In the genomic region with DNA sequence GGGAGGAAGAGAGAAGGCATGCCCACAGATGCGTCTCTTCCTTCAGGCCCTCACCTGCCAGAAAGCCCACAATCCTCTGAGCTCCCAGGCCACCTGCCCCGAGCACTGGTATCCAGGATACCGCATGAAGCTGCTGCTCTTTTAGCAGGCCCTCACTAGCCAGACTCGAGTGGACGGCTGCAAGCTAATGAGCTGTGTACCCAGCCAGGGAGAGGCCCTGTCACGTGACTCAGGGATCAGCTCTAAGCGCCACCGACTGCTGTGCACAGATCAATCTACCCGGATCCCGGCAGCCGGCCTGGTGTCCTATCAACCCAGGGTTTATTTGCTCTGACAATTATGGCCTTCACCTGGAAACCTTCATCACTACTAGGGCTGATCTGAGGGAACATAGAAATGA, we compare ENCODE assay signal across 15 cellular contexts. TPM values are rescaled to one million over a fixed set of nuclear protein-coding genes. Genes with fewer than 3 reads are reported as not detected.
DNase-seq lines count a peak whose midpoint lies in the region; TF ChIP-seq lines count a peak whose summit lies in the region.
"Had no signal": no experiment of that assay in that cellular context is flagged by ENCODE, and none has a peak within 500 bp of the region (broad histone marks: within the 10 kb centered on the region; RNA-seq: fewer than 3 reads in every experiment).

No MANE protein-coding gene starts in this region.

- H3K4me1 Mint-ChIP-seq in osteocyte (ENCODE audit: unreplicated experiment) = peaks cover 5% of the 10 kb centered on the region
- H3K4me1 Mint-ChIP-seq: B cell had no signal

- no peak overlapping the region for H3K4ac ChIP-seq in neuronal stem cell (ENCODE audit: low read length)

- H3K27ac Mint-ChIP-seq in osteocyte (ENCODE audit: unreplicated experiment) = peak overlapping the region; percentile 9
- H3K27ac Mint-ChIP-seq: activated naive CD8-positive, alpha-beta T cell; B cell; effector memory CD8-positive, alpha-beta T cell; IgD-negative memory B cell had no signal

- H2AFZ ChIP-seq in neuronal stem cell (ENCODE audit: low read length) = no peak overlapping the region

- no peak overlapping the region for H3K4me2 ChIP-seq in neuronal stem cell (ENCODE audit: insufficient read depth, low read length, poor library complexity, severe bottlenecking)

- H3K23ac ChIP-seq in neuronal stem cell (ENCODE audit: low read depth, low read length, poor library complexity) = no peak overlapping the region

- peaks cover 4% of the 10 kb centered on the region for H3K9me3 Mint-ChIP-seq in osteocyte (ENCODE audit: unreplicated experiment)
- H3K9me3 Mint-ChIP-seq: effector memory CD8-positive, alpha-beta T cell; IgD-negative memory B cell had no signal

- H3K18ac ChIP-seq in neuronal stem cell (ENCODE audit: low read length) = no peak overlapping the region

- H3K9me3 ChIP-seq in colonic mucosa (no peaks in the 10 kb centered on the region), neuronal stem cell (replicated peaks in 1 of 2; ENCODE audit: control insufficient read depth in 2 of 2, insufficient read depth in 1 of 2, low read depth in 1 of 2, low read length in 2 of 2) (peaks cover 0 to 8% of the 10 kb centered on the region in 2 donors)
- H3K9me3 ChIP-seq: spleen had no signal

- WGBS in neuronal stem cell (ENCODE audit: extremely low coverage in 2 of 2, insufficient read length in 2 of 2, insufficient replicate concordance in 1 of 2), 2 donors = no CpG with 5 or more reads among the region's 11 CpGs

- H3K4me1 ChIP-seq in colonic mucosa (no peaks in the 10 kb centered on the region), neuronal stem cell (ENCODE audit: control insufficient read depth in 2 of 2, insufficient read depth in 1 of 2, low read depth in 1 of 2, low read length in 2 of 2) (no peaks in the 10 kb centered on the region)
- H3K4me1 ChIP-seq: spleen had no signal

- H4K91ac ChIP-seq in neuronal stem cell (ENCODE audit: low read depth, low read length, poor library complexity) = no peak overlapping the region

- H3K27me3 ChIP-seq in colonic mucosa (no peaks in the 10 kb centered on the region), neuronal stem cell (ENCODE audit: control insufficient read depth in 3 of 3, insufficient read depth in 3 of 3, low read depth in 1 of 3, low read length in 3 of 3) (peaks cover 0 to 6% (median 0%) of the 10 kb centered on the region in 3 experiments)
- H3K27me3 ChIP-seq: spleen had no signal

- H4K8ac ChIP-seq in neuronal stem cell (ENCODE audit: low read depth, low read length) = no peak overlapping the region

- H3K4me3 Mint-ChIP-seq in osteocyte (ENCODE audit: unreplicated experiment) = no peak overlapping the region
- H3K4me3 Mint-ChIP-seq: activated naive CD8-positive, alpha-beta T cell; B cell; effector memory CD8-positive, alpha-beta T cell; IgD-negative memory B cell had no signal

- TF ChIP-seq CTCF in colonic mucosa (IDR thresholded peaks at IDR 0.05) = no peak
- TF ChIP-seq CTCF in osteocyte (IDR thresholded peaks at IDR 0.05) = no peak

- no peak overlapping the region for H3K14ac ChIP-seq in neuronal stem cell (ENCODE audit: low read length)

- H3K9ac ChIP-seq in colonic mucosa (ENCODE audit: low read depth in 2 of 2, low read length in 2 of 2) = no peak overlapping the region
- no peak overlapping the region for H3K9ac ChIP-seq in neuronal stem cell (ENCODE audit: low read depth, low read length, poor library complexity)

- no peak overlapping the region for H2BK15ac ChIP-seq in neuronal stem cell (ENCODE audit: low read length)

- no peak overlapping the region for H3K27ac ChIP-seq in colonic mucosa
- H3K27ac ChIP-seq in neuronal stem cell (replicated peaks; ENCODE audit: low read length) = no peak overlapping the region
- H3K27ac ChIP-seq: spleen had no signal

- H3K4me3 ChIP-seq in colonic mucosa = no peak overlapping the region
- no peak overlapping the region for H3K4me3 ChIP-seq in neuronal stem cell (ENCODE audit: low read length in 2 of 2)
- H3K4me3 ChIP-seq: spleen had no signal

- intact Hi-C loops in colonic mucosa (cut with DNase I) = no loop called here

- H2BK120ac ChIP-seq in neuronal stem cell (ENCODE audit: low read depth, low read length) = no peak overlapping the region

- peak; percentile 94 for DNase-seq in NCI-H1092 (lab: John Stamatoyannopoulos, UW)
- peak; percentile 88 for DNase-seq in NCI-H2107 treated with DMSO at 0.1 percent for 48 hours (lab: John Stamatoyannopoulos, UW; ENCODE audit: unreplicated experiment)
- DNase-seq in colonic mucosa = peak; percentile 62
- no peak for DNase-seq in osteocyte (ENCODE audit: extremely low spot score, unreplicated experiment)
- no peak for DNase-seq in activated naive CD4-positive, alpha-beta T cell treated with anti-CD3 and anti-CD28 coated beads, Interleukin-2, amount 50 U/mL, for 16 hours
- DNase-seq in activated CD4-positive, alpha-beta T cell treated with anti-CD3 and anti-CD28 coated beads for 4 hours = no peak
- no peak for DNase-seq in neuronal stem cell (ENCODE audit: low spot score)
- no peak for DNase-seq in NCI-H2227 (lab: John Stamatoyannopoulos, UW; ENCODE audit: unreplicated experiment)
- DNase-seq: effector memory CD8-positive, alpha-beta T cell; H7; mesendoderm; spleen had no signal

- no peak overlapping the region for H2AK5ac ChIP-seq in neuronal stem cell (ENCODE audit: low read depth, low read length)

- H3K36me3 ChIP-seq in colonic mucosa = no peaks in the 10 kb centered on the region
- peaks cover 10 to 98% of the 10 kb centered on the region in 2 donors for H3K36me3 ChIP-seq in neuronal stem cell (replicated peaks in 1 of 2; ENCODE audit: control insufficient read depth in 2 of 2, insufficient read depth in 2 of 2, low read length in 2 of 2)

- H2BK5ac ChIP-seq in neuronal stem cell (ENCODE audit: low read length) = no peak overlapping the region

- no peak overlapping the region for H2BK12ac ChIP-seq in neuronal stem cell (ENCODE audit: low read length)

- H3K27me3 Mint-ChIP-seq in osteocyte (ENCODE audit: unreplicated experiment) = no peaks in the 10 kb centered on the region
- H3K27me3 Mint-ChIP-seq: activated naive CD8-positive, alpha-beta T cell; B cell; effector memory CD8-positive, alpha-beta T cell had no signal

- peaks cover 21% of the 10 kb centered on the region for H3K36me3 Mint-ChIP-seq in osteocyte (ENCODE audit: unreplicated experiment)

- peaks cover 1% of the 10 kb centered on the region for H3K79me1 ChIP-seq in neuronal stem cell (ENCODE audit: low read depth, low read length)

RNA-seq across cellular contexts. Expression of gene BCOR, which starts 39.0 kb away (rescaled TPM):
- total RNA-seq in colonic mucosa = 10 to 100 TPM; 18.3 to 21.3 TPM
- total RNA-seq in osteocyte = 24.1 and 24.8 TPM in 2 replicates
- 5.4 TPM for polyA plus RNA-seq in neuronal stem cell (2013, experiment 1 of 2)
- polyA plus RNA-seq in neuronal stem cell (2013, experiment 2 of 2) = 5.2 TPM

Comparison
In these comparisons a context has a peak if more than half of its experiments do, and no peak if none do; other contexts are left out.
1. DNase-seq: peak in NCI-H1092 (single experiment), NCI-H2107 treated with DMSO at 0.1 percent for 48 hours (single experiment) and colonic mucosa (single experiment); none in osteocyte (single experiment), activated naive CD4-positive, alpha-beta T cell treated with anti-CD3 and anti-CD28 coated beads, Interleukin-2, amount 50 U/mL, for 16 hours (single experiment), activated CD4-positive, alpha-beta T cell treated with anti-CD3 and anti-CD28 coated beads for 4 hours (0 of 2), neuronal stem cell (single experiment) and NCI-H2227 (single experiment).